ENCODE assay signal across 16 cellular contexts in the genomic region with DNA sequence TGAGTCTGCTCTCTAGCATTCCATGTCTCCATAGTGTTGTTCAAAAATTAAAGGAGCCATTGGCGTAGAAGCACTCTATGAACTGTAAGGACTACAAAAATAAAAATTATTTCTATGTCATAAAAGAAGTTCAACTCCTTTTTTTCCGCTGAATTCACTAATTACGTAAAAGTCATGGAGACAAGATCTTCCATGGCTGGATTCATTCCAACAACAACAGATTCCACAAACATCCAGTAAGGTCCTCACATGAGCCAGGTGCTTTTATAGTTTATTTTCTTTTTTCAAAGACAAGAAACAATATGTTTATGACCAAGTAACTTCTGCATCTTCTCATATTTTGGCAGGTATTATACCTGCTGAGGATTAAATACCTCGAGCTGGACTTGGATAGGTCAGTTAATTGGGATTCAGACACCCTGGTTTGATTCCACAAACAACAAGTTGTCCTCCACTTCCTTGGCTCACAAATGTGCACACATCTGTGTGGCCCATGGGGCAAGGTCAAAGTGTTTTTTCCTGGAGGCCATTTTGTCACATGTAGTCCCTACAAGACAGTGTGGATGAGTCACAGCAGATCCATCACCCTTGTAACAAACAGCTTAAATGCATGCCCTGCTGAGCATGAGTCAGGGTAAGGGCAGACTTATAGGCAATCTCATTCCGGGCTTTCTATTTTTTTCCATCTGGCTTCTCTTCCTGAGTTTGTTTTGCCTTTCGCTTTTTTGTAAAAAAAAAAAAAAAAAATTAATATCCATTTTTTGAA.
DNase-seq lines count a peak whose midpoint lies in the region; ATAC-seq, FAIRE-seq and TF ChIP-seq lines count a peak whose summit lies in the region.
"Had no signal": no experiment of that assay in that cellular context is flagged by ENCODE, and none has a peak within 500 bp of the region (broad histone marks: within the 10 kb centered on the region; RNA-seq: fewer than 3 reads in every experiment).

No MANE protein-coding gene starts in this region.

- H3K4me2 ChIP-seq in mammary epithelial cell (ENCODE audit: insufficient read depth, low read depth, low read length): no peak overlapping the region
- no peak overlapping the region for H3K4me2 ChIP-seq in HepG2 (ENCODE audit: low read depth, low read length)

- TF ChIP-seq RAD21 in HepG2 (CRISPR knock-in tag; IDR thresholded peaks at IDR 0.05): no peak

- in situ Hi-C loops in mammary epithelial cell (cut with MboI; ENCODE audit: low sequenced_read_pairs in 2 of 2) (no loop called here), HepG2 (cut with HindIII; ENCODE audit: extremely low pct_ligation_motif_present, low pct_unique_long_range_greater_than_20kb) (no loop called here)

- H3K4me1 ChIP-seq in mammary epithelial cell (ENCODE audit: insufficient read depth, low read length) (peaks cover 4% of the 10 kb centered on the region), HepG2 (ENCODE audit: insufficient read depth, low read length) (peaks cover 11% of the 10 kb centered on the region)
- H3K4me1 ChIP-seq: SJSA1 had no signal

- H3K4me3 ChIP-seq in mammary epithelial cell (replicated peaks in 1 of 3; ENCODE audit: insufficient read depth in 1 of 3, low read depth in 2 of 3, low read length in 3 of 3): no peak overlapping the region
- H3K4me3 ChIP-seq in HepG2 (replicated peaks in 1 of 3; ENCODE audit: insufficient read depth in 1 of 3, low read depth in 2 of 3, low read length in 3 of 3): no peak overlapping the region
- H3K4me3 ChIP-seq: SJSA1 had no signal

- H3K27ac ChIP-seq in mammary epithelial cell (ENCODE audit: insufficient read depth, low read depth, low read length): no peak overlapping the region
- H3K27ac ChIP-seq in HepG2 (ENCODE audit: extremely low read length, insufficient read depth, low read length): no peak overlapping the region
- H3K27ac ChIP-seq: SJSA1 had no signal

- H2AFZ ChIP-seq in mammary epithelial cell (ENCODE audit: low read depth, low read length): no peak overlapping the region
- H2AFZ ChIP-seq in HepG2 (ENCODE audit: low read length): no peak overlapping the region

- H4K20me1 ChIP-seq in mammary epithelial cell (ENCODE audit: insufficient read depth, low read length): no peaks in the 10 kb centered on the region
- H4K20me1 ChIP-seq in HepG2 (ENCODE audit: insufficient read depth, low read length): no peaks in the 10 kb centered on the region

- dilution Hi-C loops in mammary epithelial cell (cut with HindIII; ENCODE audit: low sequenced_read_pairs): no loop called here

- peak; percentile 72 for ATAC-seq in HepG2
- no peak for ATAC-seq in HG03457 (IDR thresholded peaks at IDR 0.05; ENCODE audit: unreplicated experiment)
- ATAC-seq in HG02938 (IDR thresholded peaks at IDR 0.05; ENCODE audit: unreplicated experiment): no peak
- ATAC-seq: naive thymus-derived CD8-positive, alpha-beta T cell had no signal

- TF ChIP-seq EP300 in HepG2 (IDR thresholded peaks at IDR 0.05; ENCODE audit: low read depth in 2 of 2, low read length in 2 of 2): no peak
- no peak for TF ChIP-seq EP300 in HepG2 (CRISPR knock-in tag; IDR thresholded peaks at IDR 0.05; ENCODE audit: borderline replicate concordance)

- CTCF ChIA-PET in mammary epithelial cell (lab: Charles Lee; ENCODE audit: low non-redundant PET): no interaction called here
- CTCF ChIA-PET in HepG2 (lab: Yijun Ruan, JAX; ENCODE audit: low intra/inter-chr PET ratio, low total read pairs): no interaction called here

- H3K79me2 ChIP-seq in mammary epithelial cell (ENCODE audit: insufficient read depth, low read length) (no peaks in the 10 kb centered on the region), HepG2 (ENCODE audit: insufficient read depth, low read length) (no peaks in the 10 kb centered on the region)

- BruUV-seq in mammary epithelial cell (replicated peaks; lab: Mats Ljungman, UMichigan) (no TSS peak), HepG2 (replicated peaks; lab: Mats Ljungman, UMichigan) (no TSS peak)

- H3K9me3 ChIP-seq in mammary epithelial cell (replicated peaks; ENCODE audit: insufficient read depth, low read length): peaks cover 3% of the 10 kb centered on the region
- peaks cover 8% of the 10 kb centered on the region; the same call in 1 of the 2 replicates for H3K9me3 ChIP-seq in HepG2 (ENCODE audit: low read length)
- H3K9me3 ChIP-seq: SJSA1 had no signal

- intact Hi-C loops in mammary epithelial cell (cut with micrococcal nuclease): no loop called here
- intact Hi-C loops in HepG2 (cut with micrococcal nuclease; ENCODE audit: unreplicated experiment): no loop called here

- no peak for TF ChIP-seq CTCF in mammary epithelial cell (conservative IDR thresholded peaks at IDR 0.05 in 1 of 2, IDR thresholded peaks at IDR 0.05 in 1 of 2; ENCODE audit: extremely low read depth in 1 of 2, insufficient read depth in 1 of 2, low read depth in 1 of 2, low read length in 2 of 2)
- TF ChIP-seq CTCF in HepG2 (CRISPR knock-in tag; IDR thresholded peaks at IDR 0.05): no peak

- H3K27me3 ChIP-seq in mammary epithelial cell (ENCODE audit: insufficient read depth, low read length): no peaks in the 10 kb centered on the region
- H3K27me3 ChIP-seq in HepG2 (ENCODE audit: control insufficient read depth in 1 of 2, insufficient read depth in 2 of 2, low read length in 2 of 2): no peaks in the 10 kb centered on the region
- H3K27me3 ChIP-seq: SJSA1 had no signal

- no peak for FAIRE-seq in HepG2 (lab: Jason Lieb, UNC)
- FAIRE-seq: GM12891 had no signal

- H3K36me3 ChIP-seq in mammary epithelial cell (ENCODE audit: insufficient read depth, low read length): no peaks in the 10 kb centered on the region
- no peaks in the 10 kb centered on the region for H3K36me3 ChIP-seq in HepG2 (replicated peaks in 1 of 2; ENCODE audit: control insufficient read depth in 1 of 2, insufficient read depth in 2 of 2, low read length in 2 of 2)
- H3K36me3 ChIP-seq: SJSA1 had no signal

- 82% methylated on average over 6 of the region's 6 CpGs for WGBS in mammary epithelial cell (ENCODE audit: low coverage, missing lambda C conversion rate)
- 33% methylated on average over 6 of the region's 6 CpGs for WGBS in HepG2 (ENCODE audit: low lambda C conversion rate)

- TF ChIP-seq POLR2A in HepG2 (IDR thresholded peaks at IDR 0.05; ENCODE audit: insufficient read depth in 1 of 2, low read depth in 2 of 2, low read length in 2 of 2): no peak

- POLR2A ChIA-PET in HepG2 (lab: Yijun Ruan, JAX): no interaction called here

- no peak overlapping the region for H3K9ac ChIP-seq in mammary epithelial cell (ENCODE audit: insufficient read depth, low read length)
- no peak overlapping the region for H3K9ac ChIP-seq in HepG2 (ENCODE audit: insufficient read depth, low read depth, low read length)

- DNase-seq in Daoy (ENCODE audit: low read depth) (peak; percentile 69), HT1080 (ENCODE audit: low read depth) (peak; percentile 86), mammary epithelial cell (peak; percentile 67), HepG2 (ENCODE audit: low spot score) (peak; percentile 36), UCSD-AML1 (lab: John Stamatoyannopoulos, UW; ENCODE audit: unreplicated experiment) (no peak)
- DNase-seq in NK-92 treated with Interleukin-12 subunit alpha and Interleukin-12 subunit beta, amount 100 ng/mL, for 24 hours (lab: John Stamatoyannopoulos, UW): no peak
- DNase-seq: endodermal cell; immature natural killer cell; MM.1S; naive thymus-derived CD8-positive, alpha-beta T cell; NCI-H510A treated with DMSO at 0.1 percent for 48 hours; stimulated activated naive CD4-positive, alpha-beta T cell treated with Interleukin-2 at 50 U/mL for 16 hours had no signal

TF ChIP-seq in HepG2, 621 proteins besides CTCF, POLR2A, EP300 and RAD21 (continues in another document):
- TF ChIP-seq ZNF703 (CRISPR knock-in tag; IDR thresholded peaks at IDR 0.05; ENCODE audit: borderline replicate concordance) (no peak), FOSL2 (CRISPR knock-in tag; IDR thresholded peaks at IDR 0.05) (peak; percentile 87), RARA (CRISPR knock-in tag; IDR thresholded peaks at IDR 0.05) (0 out of 2 replicates have a peak, but pooled peaks have one; percentile 11), NR2F1 (CRISPR knock-in tag; IDR thresholded peaks at IDR 0.05) (peak; percentile 16 to 39; a peak in 1 of 4 replicates)
- TF ChIP-seq, protein P1, sequence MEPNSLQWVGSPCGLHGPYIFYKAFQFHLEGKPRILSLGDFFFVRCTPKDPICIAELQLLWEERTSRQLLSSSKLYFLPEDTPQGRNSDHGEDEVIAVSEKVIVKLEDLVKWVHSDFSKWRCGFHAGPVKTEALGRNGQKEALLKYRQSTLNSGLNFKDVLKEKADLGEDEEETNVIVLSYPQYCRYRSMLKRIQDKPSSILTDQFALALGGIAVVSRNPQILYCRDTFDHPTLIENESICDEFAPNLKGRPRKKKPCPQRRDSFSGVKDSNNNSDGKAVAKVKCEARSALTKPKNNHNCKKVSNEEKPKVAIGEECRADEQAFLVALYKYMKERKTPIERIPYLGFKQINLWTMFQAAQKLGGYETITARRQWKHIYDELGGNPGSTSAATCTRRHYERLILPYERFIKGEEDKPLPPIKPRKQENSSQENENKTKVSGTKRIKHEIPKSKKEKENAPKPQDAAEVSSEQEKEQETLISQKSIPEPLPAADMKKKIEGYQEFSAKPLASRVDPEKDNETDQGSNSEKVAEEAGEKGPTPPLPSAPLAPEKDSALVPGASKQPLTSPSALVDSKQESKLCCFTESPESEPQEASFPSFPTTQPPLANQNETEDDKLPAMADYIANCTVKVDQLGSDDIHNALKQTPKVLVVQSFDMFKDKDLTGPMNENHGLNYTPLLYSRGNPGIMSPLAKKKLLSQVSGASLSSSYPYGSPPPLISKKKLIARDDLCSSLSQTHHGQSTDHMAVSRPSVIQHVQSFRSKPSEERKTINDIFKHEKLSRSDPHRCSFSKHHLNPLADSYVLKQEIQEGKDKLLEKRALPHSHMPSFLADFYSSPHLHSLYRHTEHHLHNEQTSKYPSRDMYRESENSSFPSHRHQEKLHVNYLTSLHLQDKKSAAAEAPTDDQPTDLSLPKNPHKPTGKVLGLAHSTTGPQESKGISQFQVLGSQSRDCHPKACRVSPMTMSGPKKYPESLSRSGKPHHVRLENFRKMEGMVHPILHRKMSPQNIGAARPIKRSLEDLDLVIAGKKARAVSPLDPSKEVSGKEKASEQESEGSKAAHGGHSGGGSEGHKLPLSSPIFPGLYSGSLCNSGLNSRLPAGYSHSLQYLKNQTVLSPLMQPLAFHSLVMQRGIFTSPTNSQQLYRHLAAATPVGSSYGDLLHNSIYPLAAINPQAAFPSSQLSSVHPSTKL (CRISPR knock-in tag; IDR thresholded peaks at IDR 0.05): 0 out of 2 replicates have a peak, but pooled peaks have one; percentile 13

Comparison
In these comparisons a context has a peak if more than half of its experiments do, and no peak if none do; other contexts are left out.
1. DNase-seq: peak in Daoy (single experiment), HT1080 (single experiment), mammary epithelial cell (single experiment) and HepG2 (single experiment); none in NK-92 treated with Interleukin-12 subunit alpha and Interleukin-12 subunit beta, amount 100 ng/mL, for 24 hours (single experiment) and UCSD-AML1 (single experiment).